Comparison of ENCODE assay signal across 2 cellular contexts in the genomic region with DNA sequence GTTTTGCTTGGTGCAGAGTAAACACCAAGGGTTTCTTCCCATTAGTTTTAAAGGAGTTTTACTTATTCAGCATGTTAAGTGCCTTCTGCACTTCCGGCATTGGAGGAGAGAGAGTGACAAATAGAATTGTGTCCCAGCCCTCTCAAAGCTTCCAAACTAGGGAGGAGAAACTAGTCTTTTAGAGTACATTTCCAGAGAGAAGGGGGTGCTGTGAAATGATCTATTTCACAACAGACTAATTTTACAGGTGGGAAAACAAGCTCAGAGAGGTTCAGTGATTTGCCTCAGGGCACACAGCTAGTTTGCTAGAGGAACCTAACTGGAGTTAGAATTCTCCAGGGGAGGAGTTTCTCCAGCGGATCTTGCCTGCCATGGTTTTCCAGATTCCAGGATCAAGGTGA.
TF ChIP-seq lines count a peak whose summit lies in the region.

No MANE protein-coding gene starts in this region.

TF ChIP-seq in HCT116, 20 proteins besides CTCF, POLR2A, EP300 and RAD21:
- TF ChIP-seq EGR1 (IDR thresholded peaks at IDR 0.05; ENCODE audit: low read depth) (no peak), YY1 (IDR thresholded peaks at IDR 0.05; ENCODE audit: extremely low read depth, insufficient replicate concordance, low read depth, low read length) (no peak), ZFX (IDR thresholded peaks at IDR 0.05) (no peak), SP1 (IDR thresholded peaks at IDR 0.05; ENCODE audit: low read depth) (no peak), FOSL1 (IDR thresholded peaks at IDR 0.05; ENCODE audit: low read depth) (no peak)
- TF ChIP-seq, protein P1, sequence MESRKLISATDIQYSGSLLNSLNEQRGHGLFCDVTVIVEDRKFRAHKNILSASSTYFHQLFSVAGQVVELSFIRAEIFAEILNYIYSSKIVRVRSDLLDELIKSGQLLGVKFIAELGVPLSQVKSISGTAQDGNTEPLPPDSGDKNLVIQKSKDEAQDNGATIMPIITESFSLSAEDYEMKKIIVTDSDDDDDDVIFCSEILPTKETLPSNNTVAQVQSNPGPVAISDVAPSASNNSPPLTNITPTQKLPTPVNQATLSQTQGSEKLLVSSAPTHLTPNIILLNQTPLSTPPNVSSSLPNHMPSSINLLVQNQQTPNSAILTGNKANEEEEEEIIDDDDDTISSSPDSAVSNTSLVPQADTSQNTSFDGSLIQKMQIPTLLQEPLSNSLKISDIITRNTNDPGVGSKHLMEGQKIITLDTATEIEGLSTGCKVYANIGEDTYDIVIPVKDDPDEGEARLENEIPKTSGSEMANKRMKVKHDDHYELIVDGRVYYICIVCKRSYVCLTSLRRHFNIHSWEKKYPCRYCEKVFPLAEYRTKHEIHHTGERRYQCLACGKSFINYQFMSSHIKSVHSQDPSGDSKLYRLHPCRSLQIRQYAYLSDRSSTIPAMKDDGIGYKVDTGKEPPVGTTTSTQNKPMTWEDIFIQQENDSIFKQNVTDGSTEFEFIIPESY (IDR thresholded peaks at IDR 0.05; ENCODE audit: extremely low read depth, insufficient replicate concordance, low read length): no peak
TF ChIP-seq in HCT116: peak in this region for 0.

TF ChIP-seq in HepG2, 621 proteins besides CTCF, POLR2A, EP300 and RAD21 (continues in another document):
- TF ChIP-seq, protein P2, sequence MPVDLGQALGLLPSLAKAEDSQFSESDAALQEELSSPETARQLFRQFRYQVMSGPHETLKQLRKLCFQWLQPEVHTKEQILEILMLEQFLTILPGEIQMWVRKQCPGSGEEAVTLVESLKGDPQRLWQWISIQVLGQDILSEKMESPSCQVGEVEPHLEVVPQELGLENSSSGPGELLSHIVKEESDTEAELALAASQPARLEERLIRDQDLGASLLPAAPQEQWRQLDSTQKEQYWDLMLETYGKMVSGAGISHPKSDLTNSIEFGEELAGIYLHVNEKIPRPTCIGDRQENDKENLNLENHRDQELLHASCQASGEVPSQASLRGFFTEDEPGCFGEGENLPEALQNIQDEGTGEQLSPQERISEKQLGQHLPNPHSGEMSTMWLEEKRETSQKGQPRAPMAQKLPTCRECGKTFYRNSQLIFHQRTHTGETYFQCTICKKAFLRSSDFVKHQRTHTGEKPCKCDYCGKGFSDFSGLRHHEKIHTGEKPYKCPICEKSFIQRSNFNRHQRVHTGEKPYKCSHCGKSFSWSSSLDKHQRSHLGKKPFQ (CRISPR knock-in tag; IDR thresholded peaks at IDR 0.05; ENCODE audit: insufficient replicate concordance): peak; percentile 1
- no peak for TF ChIP-seq JARID2 (CRISPR knock-in tag; IDR thresholded peaks at IDR 0.05; ENCODE audit: insufficient replicate concordance)
- no peak for TF ChIP-seq SMYD3 (CRISPR knock-in tag; IDR thresholded peaks at IDR 0.05)
- no peak for TF ChIP-seq HNRNPL (IDR thresholded peaks at IDR 0.05; ENCODE audit: low read depth, low read length)
- no peak for TF ChIP-seq ZNF296 (CRISPR knock-in tag; conservative IDR thresholded peaks at IDR 0.05)
- TF ChIP-seq, protein P3, sequence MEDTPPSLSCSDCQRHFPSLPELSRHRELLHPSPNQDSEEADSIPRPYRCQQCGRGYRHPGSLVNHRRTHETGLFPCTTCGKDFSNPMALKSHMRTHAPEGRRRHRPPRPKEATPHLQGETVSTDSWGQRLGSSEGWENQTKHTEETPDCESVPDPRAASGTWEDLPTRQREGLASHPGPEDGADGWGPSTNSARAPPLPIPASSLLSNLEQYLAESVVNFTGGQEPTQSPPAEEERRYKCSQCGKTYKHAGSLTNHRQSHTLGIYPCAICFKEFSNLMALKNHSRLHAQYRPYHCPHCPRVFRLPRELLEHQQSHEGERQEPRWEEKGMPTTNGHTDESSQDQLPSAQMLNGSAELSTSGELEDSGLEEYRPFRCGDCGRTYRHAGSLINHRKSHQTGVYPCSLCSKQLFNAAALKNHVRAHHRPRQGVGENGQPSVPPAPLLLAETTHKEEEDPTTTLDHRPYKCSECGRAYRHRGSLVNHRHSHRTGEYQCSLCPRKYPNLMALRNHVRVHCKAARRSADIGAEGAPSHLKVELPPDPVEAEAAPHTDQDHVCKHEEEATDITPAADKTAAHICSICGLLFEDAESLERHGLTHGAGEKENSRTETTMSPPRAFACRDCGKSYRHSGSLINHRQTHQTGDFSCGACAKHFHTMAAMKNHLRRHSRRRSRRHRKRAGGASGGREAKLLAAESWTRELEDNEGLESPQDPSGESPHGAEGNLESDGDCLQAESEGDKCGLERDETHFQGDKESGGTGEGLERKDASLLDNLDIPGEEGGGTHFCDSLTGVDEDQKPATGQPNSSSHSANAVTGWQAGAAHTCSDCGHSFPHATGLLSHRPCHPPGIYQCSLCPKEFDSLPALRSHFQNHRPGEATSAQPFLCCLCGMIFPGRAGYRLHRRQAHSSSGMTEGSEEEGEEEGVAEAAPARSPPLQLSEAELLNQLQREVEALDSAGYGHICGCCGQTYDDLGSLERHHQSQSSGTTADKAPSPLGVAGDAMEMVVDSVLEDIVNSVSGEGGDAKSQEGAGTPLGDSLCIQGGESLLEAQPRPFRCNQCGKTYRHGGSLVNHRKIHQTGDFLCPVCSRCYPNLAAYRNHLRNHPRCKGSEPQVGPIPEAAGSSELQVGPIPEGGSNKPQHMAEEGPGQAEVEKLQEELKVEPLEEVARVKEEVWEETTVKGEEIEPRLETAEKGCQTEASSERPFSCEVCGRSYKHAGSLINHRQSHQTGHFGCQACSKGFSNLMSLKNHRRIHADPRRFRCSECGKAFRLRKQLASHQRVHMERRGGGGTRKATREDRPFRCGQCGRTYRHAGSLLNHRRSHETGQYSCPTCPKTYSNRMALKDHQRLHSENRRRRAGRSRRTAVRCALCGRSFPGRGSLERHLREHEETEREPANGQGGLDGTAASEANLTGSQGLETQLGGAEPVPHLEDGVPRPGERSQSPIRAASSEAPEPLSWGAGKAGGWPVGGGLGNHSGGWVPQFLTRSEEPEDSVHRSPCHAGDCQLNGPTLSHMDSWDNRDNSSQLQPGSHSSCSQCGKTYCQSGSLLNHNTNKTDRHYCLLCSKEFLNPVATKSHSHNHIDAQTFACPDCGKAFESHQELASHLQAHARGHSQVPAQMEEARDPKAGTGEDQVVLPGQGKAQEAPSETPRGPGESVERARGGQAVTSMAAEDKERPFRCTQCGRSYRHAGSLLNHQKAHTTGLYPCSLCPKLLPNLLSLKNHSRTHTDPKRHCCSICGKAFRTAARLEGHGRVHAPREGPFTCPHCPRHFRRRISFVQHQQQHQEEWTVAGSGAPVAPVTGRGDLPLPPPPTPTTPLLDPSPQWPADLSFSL (CRISPR knock-in tag; IDR thresholded peaks at IDR 0.05): no peak
- TF ChIP-seq SIX4 (CRISPR knock-in tag; IDR thresholded peaks at IDR 0.05): no peak
- TF ChIP-seq, protein P4, sequence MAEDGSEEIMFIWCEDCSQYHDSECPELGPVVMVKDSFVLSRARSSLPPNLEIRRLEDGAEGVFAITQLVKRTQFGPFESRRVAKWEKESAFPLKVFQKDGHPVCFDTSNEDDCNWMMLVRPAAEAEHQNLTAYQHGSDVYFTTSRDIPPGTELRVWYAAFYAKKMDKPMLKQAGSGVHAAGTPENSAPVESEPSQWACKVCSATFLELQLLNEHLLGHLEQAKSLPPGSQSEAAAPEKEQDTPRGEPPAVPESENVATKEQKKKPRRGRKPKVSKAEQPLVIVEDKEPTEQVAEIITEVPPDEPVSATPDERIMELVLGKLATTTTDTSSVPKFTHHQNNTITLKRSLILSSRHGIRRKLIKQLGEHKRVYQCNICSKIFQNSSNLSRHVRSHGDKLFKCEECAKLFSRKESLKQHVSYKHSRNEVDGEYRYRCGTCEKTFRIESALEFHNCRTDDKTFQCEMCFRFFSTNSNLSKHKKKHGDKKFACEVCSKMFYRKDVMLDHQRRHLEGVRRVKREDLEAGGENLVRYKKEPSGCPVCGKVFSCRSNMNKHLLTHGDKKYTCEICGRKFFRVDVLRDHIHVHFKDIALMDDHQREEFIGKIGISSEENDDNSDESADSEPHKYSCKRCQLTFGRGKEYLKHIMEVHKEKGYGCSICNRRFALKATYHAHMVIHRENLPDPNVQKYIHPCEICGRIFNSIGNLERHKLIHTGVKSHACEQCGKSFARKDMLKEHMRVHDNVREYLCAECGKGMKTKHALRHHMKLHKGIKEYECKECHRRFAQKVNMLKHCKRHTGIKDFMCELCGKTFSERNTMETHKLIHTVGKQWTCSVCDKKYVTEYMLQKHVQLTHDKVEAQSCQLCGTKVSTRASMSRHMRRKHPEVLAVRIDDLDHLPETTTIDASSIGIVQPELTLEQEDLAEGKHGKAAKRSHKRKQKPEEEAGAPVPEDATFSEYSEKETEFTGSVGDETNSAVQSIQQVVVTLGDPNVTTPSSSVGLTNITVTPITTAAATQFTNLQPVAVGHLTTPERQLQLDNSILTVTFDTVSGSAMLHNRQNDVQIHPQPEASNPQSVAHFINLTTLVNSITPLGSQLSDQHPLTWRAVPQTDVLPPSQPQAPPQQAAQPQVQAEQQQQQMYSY (CRISPR knock-in tag; IDR thresholded peaks at IDR 0.05): 0 out of 2 replicates have a peak, but pooled peaks have one; percentile 6
- peak; percentile 63; the same call in 1 of the 2 replicates for TF ChIP-seq BRCA1 (CRISPR knock-in tag; IDR thresholded peaks at IDR 0.05)
- TF ChIP-seq, protein P5, sequence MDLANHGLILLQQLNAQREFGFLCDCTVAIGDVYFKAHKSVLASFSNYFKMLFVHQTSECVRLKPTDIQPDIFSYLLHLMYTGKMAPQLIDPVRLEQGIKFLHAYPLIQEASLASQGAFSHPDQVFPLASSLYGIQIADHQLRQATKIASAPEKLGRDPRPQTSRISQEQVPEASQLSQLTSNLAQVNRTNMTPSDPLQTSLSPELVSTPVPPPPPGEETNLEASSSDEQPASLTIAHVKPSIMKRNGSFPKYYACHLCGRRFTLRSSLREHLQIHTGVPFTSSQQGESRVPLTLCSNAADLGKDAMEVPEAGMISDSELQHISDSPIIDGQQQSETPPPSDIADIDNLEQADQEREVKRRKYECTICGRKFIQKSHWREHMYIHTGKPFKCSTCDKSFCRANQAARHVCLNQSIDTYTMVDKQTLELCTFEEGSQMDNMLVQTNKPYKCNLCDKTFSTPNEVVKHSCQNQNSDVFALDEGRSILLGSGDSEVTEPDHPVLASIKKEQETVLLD (CRISPR knock-in tag; IDR thresholded peaks at IDR 0.05; ENCODE audit: low read depth): 0 out of 2 replicates have a peak, but pooled peaks have one; percentile 3
- no peak for TF ChIP-seq TP53 (CRISPR knock-in tag; conservative IDR thresholded peaks at IDR 0.05)
- TF ChIP-seq PAF1 (CRISPR knock-in tag; IDR thresholded peaks at IDR 0.05): peak; percentile 94; the same call in 1 of the 2 replicates
- no peak for TF ChIP-seq SRF (IDR thresholded peaks at IDR 0.05; ENCODE audit: low read depth, low read length)
- 0 out of 2 replicates have a peak, but pooled peaks have one; percentile 7 for TF ChIP-seq NKX3-1 (CRISPR knock-in tag; IDR thresholded peaks at IDR 0.05)
- TF ChIP-seq, protein P6, sequence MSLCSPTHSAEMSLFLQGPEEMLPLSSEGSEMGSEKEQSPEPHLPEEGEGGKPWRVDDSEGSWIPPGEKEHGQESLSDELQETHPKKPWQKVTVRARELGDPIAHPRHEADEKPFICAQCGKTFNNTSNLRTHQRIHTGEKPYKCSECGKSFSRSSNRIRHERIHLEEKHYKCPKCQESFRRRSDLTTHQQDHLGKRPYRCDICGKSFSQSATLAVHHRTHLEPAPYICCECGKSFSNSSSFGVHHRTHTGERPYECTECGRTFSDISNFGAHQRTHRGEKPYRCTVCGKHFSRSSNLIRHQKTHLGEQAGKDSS (CRISPR knock-in tag; IDR thresholded peaks at IDR 0.05; ENCODE audit: borderline replicate concordance, low read depth): no peak
- no peak for TF ChIP-seq YY1 (IDR thresholded peaks at IDR 0.05; ENCODE audit: insufficient read depth, insufficient replicate concordance, low read depth, low read length)
- peak; percentile 44; the same call in 1 of the 2 replicates for TF ChIP-seq CEBPB (IDR thresholded peaks at IDR 0.05; ENCODE audit: borderline replicate concordance, low read depth, low read length)
- TF ChIP-seq RXRB (CRISPR knock-in tag; IDR thresholded peaks at IDR 0.05; ENCODE audit: borderline replicate concordance): no peak
- TF ChIP-seq MEIS2 (CRISPR knock-in tag; IDR thresholded peaks at IDR 0.05): 0 out of 2 replicates have a peak, but pooled peaks have one; percentile 15
- TF ChIP-seq SRSF9 (IDR thresholded peaks at IDR 0.05; ENCODE audit: borderline replicate concordance, insufficient read depth, low read depth, low read length, poor library complexity, severe bottlenecking): no peak
- TF ChIP-seq ZBTB20 (CRISPR knock-in tag; IDR thresholded peaks at IDR 0.05; ENCODE audit: borderline replicate concordance, low read depth): 0 out of 2 replicates have a peak, but pooled peaks have one; percentile 5
- TF ChIP-seq GZF1 (CRISPR knock-in tag; IDR thresholded peaks at IDR 0.05): no peak
- no peak for TF ChIP-seq CENPT (CRISPR knock-in tag; IDR thresholded peaks at IDR 0.05; ENCODE audit: low read depth)
- no peak for TF ChIP-seq CREM (IDR thresholded peaks at IDR 0.05)
- no peak for TF ChIP-seq CREM (CRISPR knock-in tag; IDR thresholded peaks at IDR 0.05)
- TF ChIP-seq ZNF749 (CRISPR knock-in tag; IDR thresholded peaks at IDR 0.05; ENCODE audit: borderline replicate concordance): peak; percentile 3; the same call in 1 of the 2 replicates
- TF ChIP-seq ZNF468 (CRISPR knock-in tag; IDR thresholded peaks at IDR 0.05): no peak
- TF ChIP-seq, protein P7, sequence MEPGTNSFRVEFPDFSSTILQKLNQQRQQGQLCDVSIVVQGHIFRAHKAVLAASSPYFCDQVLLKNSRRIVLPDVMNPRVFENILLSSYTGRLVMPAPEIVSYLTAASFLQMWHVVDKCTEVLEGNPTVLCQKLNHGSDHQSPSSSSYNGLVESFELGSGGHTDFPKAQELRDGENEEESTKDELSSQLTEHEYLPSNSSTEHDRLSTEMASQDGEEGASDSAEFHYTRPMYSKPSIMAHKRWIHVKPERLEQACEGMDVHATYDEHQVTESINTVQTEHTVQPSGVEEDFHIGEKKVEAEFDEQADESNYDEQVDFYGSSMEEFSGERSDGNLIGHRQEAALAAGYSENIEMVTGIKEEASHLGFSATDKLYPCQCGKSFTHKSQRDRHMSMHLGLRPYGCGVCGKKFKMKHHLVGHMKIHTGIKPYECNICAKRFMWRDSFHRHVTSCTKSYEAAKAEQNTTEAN (CRISPR knock-in tag; conservative IDR thresholded peaks at IDR 0.05): 0 out of 2 replicates have a peak, but pooled peaks have one; percentile 22
- TF ChIP-seq ELF3 (CRISPR knock-in tag; IDR thresholded peaks at IDR 0.05): 0 out of 2 replicates have a peak, but pooled peaks have one; percentile 7
- peak; percentile 1; the same call in 1 of the 2 replicates for TF ChIP-seq ZFY (CRISPR knock-in tag; IDR thresholded peaks at IDR 0.05)
- TF ChIP-seq, protein P8, sequence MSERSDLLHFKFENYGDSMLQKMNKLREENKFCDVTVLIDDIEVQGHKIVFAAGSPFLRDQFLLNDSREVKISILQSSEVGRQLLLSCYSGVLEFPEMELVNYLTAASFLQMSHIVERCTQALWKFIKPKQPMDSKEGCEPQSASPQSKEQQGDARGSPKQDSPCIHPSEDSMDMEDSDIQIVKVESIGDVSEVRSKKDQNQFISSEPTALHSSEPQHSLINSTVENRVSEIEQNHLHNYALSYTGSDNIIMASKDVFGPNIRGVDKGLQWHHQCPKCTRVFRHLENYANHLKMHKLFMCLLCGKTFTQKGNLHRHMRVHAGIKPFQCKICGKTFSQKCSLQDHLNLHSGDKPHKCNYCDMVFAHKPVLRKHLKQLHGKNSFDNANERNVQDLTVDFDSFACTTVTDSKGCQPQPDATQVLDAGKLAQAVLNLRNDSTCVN (CRISPR knock-in tag; IDR thresholded peaks at IDR 0.05; ENCODE audit: borderline replicate concordance): no peak
